26 cellular contexts compared by ENCODE assay signal in genomic region chr9:122307036-122307435, GRCh38. TPM values are rescaled to one million over a fixed set of nuclear protein-coding genes. Genes with fewer than 3 reads are reported as not detected.
A peak's percentile ranks its signal among the peaks of the same experiment; 100 is the strongest.
DNase-seq lines count a peak whose midpoint lies in the region; ATAC-seq and TF ChIP-seq lines count a peak whose summit lies in the region.
"Had no signal": no experiment of that assay in that cellular context is flagged by ENCODE, and none has a peak within 500 bp of the region (broad histone marks: within the 10 kb centered on the region; RNA-seq: fewer than 3 reads in every experiment).

No MANE protein-coding gene starts in this region.

- H3K27ac Mint-ChIP-seq in activated T-cell treated with anti-CD3 and anti-CD28 coated beads, Interleukin-2, amount 50 U/mL, for 24 hours, result peak overlapping the region; percentile 5
- H3K27ac Mint-ChIP-seq: CD8-positive, alpha-beta T cell; natural killer cell treated with Interleukin-12 subunit alpha and Interleukin-12 subunit beta and Interleukin-15 and Interleukin-18, amount 100 ng/mL, for 72 hours; T-helper 2 cell treated with Interferon-gamma antibody and Interleukin-4, amounts not matched to agents 5 μg/mL and 100 μg/mL, for 36 hours; type B pancreatic cell had no signal

- H2AK5ac ChIP-seq in mesendoderm (ENCODE audit: low read length), result no peak overlapping the region

- H3K36me3 Mint-ChIP-seq in activated T-cell treated with anti-CD3 and anti-CD28 coated beads, Interleukin-2, amount 50 U/mL, for 24 hours (ENCODE audit: low read depth), result peaks cover 86% of the 10 kb centered on the region

- no peak overlapping the region for H2BK120ac ChIP-seq in mesendoderm (ENCODE audit: low read depth, low read length)

- peak overlapping the region in 3 of 4 donors; percentile 2 to 35 (median 10) for H3K27ac ChIP-seq in gastroesophageal sphincter
- no peak overlapping the region for H3K27ac ChIP-seq in mesendoderm (ENCODE audit: low read depth, low read length)
- peak overlapping the region in 2 of 3 donors; percentile 41 to 43 for H3K27ac ChIP-seq in thyroid gland
- H3K27ac ChIP-seq in testis, result no peak overlapping the region
- H3K27ac ChIP-seq: 22Rv1, prostate gland, SK-N-MC, WERI-Rb-1 had no signal

- peaks cover 0 to 5% (median 0%) of the 10 kb centered on the region in 3 donors for H3K4me1 ChIP-seq in gastroesophageal sphincter
- H3K4me1 ChIP-seq in mesendoderm (ENCODE audit: control insufficient read depth, low read depth, low read length), result no peaks in the 10 kb centered on the region
- peaks cover 10 to 14% of the 10 kb centered on the region in 2 donors for H3K4me1 ChIP-seq in thyroid gland
- H3K4me1 ChIP-seq in testis, result no peaks in the 10 kb centered on the region
- H3K4me1 ChIP-seq: Peyer's patch, prostate gland had no signal

- no peak overlapping the region for H3K23ac ChIP-seq in mesendoderm (ENCODE audit: low read length)

- H3K27me3 Mint-ChIP-seq in activated T-cell treated with anti-CD3 and anti-CD28 coated beads, Interleukin-2, amount 50 U/mL, for 24 hours, result no peaks in the 10 kb centered on the region
- H3K27me3 Mint-ChIP-seq: natural killer cell treated with Interleukin-12 subunit alpha and Interleukin-12 subunit beta and Interleukin-15 and Interleukin-18, amount 100 ng/mL, for 72 hours; type B pancreatic cell had no signal

- no peak overlapping the region for H2BK15ac ChIP-seq in mesendoderm (replicated peaks; ENCODE audit: low read depth)

- no peaks in the 10 kb centered on the region for H3K9me3 Mint-ChIP-seq in activated T-cell treated with anti-CD3 and anti-CD28 coated beads, Interleukin-2, amount 50 U/mL, for 24 hours
- H3K9me3 Mint-ChIP-seq: CD8-positive, alpha-beta T cell; natural killer cell treated with Interleukin-12 subunit alpha and Interleukin-12 subunit beta and Interleukin-15 and Interleukin-18, amount 100 ng/mL, for 72 hours; T-helper 2 cell treated with Interferon-gamma antibody and Interleukin-4, amounts not matched to agents 5 μg/mL and 100 μg/mL, for 36 hours; type B pancreatic cell had no signal

- WGBS in gastroesophageal sphincter (ENCODE audit: low coverage in 1 of 2), 2 donors, result 40 to 79% methylated on average over 2 to 6 of the region's 6 CpGs
- WGBS in mesendoderm (ENCODE audit: extremely low coverage, insufficient coverage, low lambda C conversion rate), result no CpG with 5 or more reads among the region's 6 CpGs
- WGBS in thyroid gland, 2 donors, result 71 to 78% methylated on average over 6 of the region's 6 CpGs
- WGBS in testis, 2 donors, result 63% methylated on average over 5 to 6 of the region's 6 CpGs

- TF ChIP-seq POLR2A in gastroesophageal sphincter (IDR thresholded peaks at IDR 0.05) (no peak), thyroid gland (IDR thresholded peaks at IDR 0.05) (no peak), testis (IDR thresholded peaks at IDR 0.05) (no peak)

- no peak for DNase-seq in activated T-cell treated with anti-CD3 and anti-CD28 coated beads, Interleukin-2, amount 50 U/mL, for 24 hours
- DNase-seq in activated T-cell treated with anti-CD3 and anti-CD28 coated beads, Interleukin-2, amount 50 U/mL, for 1 hour, result no peak
- DNase-seq in mesendoderm, result peak; percentile 57
- peak in 1 of 2 donors; percentile 15 for DNase-seq in thyroid gland
- DNase-seq in testis, result no peak
- DNase-seq in GM19238 (ENCODE audit: insufficient read length, low spot score), result no peak
- DNase-seq: activated CD8-positive, alpha-beta memory T cell treated with anti-CD3 and anti-CD28 coated beads, Interleukin-2, amount 50 U/mL, for 48 hours; amygdala; CD8-positive, alpha-beta T cell; central memory CD4-positive, alpha-beta T cell; mammary epithelial cell; NCI-H1105; NCI-H2081; NK-92 treated with Interleukin-12 subunit alpha and Interleukin-12 subunit beta, amount 100 ng/mL, for 24 hours; Peyer's patch; stimulated activated CD4-positive, alpha-beta T cell treated with anti-CD3 and anti-CD28 coated beads, Interleukin-12 subunit alpha, Interleukin-12 subunit beta, amount 100 ng/mL, for 4 hours; stomach; WERI-Rb-1 had no signal

- no peaks in the 10 kb centered on the region for H3K79me1 ChIP-seq in mesendoderm (ENCODE audit: low read length)

- H3K36me3 ChIP-seq in gastroesophageal sphincter (peaks cover 0 to 69% of the 10 kb centered on the region in 2 donors), mesendoderm (ENCODE audit: control insufficient read depth, insufficient read depth, low read length) (no peaks in the 10 kb centered on the region), thyroid gland (peaks cover 0 to 3% of the 10 kb centered on the region in 2 donors), testis (ENCODE audit: low read depth, missing control alignments) (no peaks in the 10 kb centered on the region)
- H3K36me3 ChIP-seq: prostate gland had no signal

- no peaks in the 10 kb centered on the region for H3K9me3 ChIP-seq in gastroesophageal sphincter
- H3K9me3 ChIP-seq in thyroid gland, result no peaks in the 10 kb centered on the region
- no peaks in the 10 kb centered on the region for H3K9me3 ChIP-seq in testis
- H3K9me3 ChIP-seq: Peyer's patch, prostate gland, stomach had no signal

- ATAC-seq in gastroesophageal sphincter (peak; percentile 70), GM21515 (IDR thresholded peaks at IDR 0.05; ENCODE audit: unreplicated experiment) (no peak)
- ATAC-seq: CD8-positive, alpha-beta T cell; natural killer cell treated with Interleukin-12 subunit alpha and Interleukin-12 subunit beta and Interleukin-15 and Interleukin-18, amount 100 ng/mL, for 72 hours had no signal

- H3K56ac ChIP-seq in mesendoderm (ENCODE audit: low read length), result no peak overlapping the region

- TF ChIP-seq CTCF in gastroesophageal sphincter (IDR thresholded peaks at IDR 0.05) (no peak), thyroid gland (IDR thresholded peaks at IDR 0.05) (no peak), testis (IDR thresholded peaks at IDR 0.05) (no peak)

- no peak overlapping the region for H3K18ac ChIP-seq in mesendoderm (ENCODE audit: low read length)

- H4K8ac ChIP-seq in mesendoderm (ENCODE audit: low read depth, low read length), result no peak overlapping the region

- no peak for TF ChIP-seq EP300 in gastroesophageal sphincter (IDR thresholded peaks at IDR 0.05)

- H3K4ac ChIP-seq in mesendoderm (ENCODE audit: low read depth, low read length), result no peak overlapping the region

- H3K27me3 ChIP-seq in gastroesophageal sphincter (no peaks in the 10 kb centered on the region), mesendoderm (ENCODE audit: insufficient read depth, low read length, poor library complexity) (no peaks in the 10 kb centered on the region), thyroid gland (no peaks in the 10 kb centered on the region), testis (no peaks in the 10 kb centered on the region)
- H3K27me3 ChIP-seq: Peyer's patch, stomach had no signal

- H3K9ac ChIP-seq in mesendoderm (ENCODE audit: low read length), result no peak overlapping the region

- no peak overlapping the region for H3K4me2 ChIP-seq in mesendoderm (ENCODE audit: low read length)

- intact Hi-C loops in thyroid gland (cut with DNase I) (no loop called here), testis (cut with DNase I; ENCODE audit: low total_unique reads) (no loop called here)

- no peak overlapping the region for H3K4me3 Mint-ChIP-seq in activated T-cell treated with anti-CD3 and anti-CD28 coated beads, Interleukin-2, amount 50 U/mL, for 24 hours
- H3K4me3 Mint-ChIP-seq: CD8-positive, alpha-beta T cell; natural killer cell treated with Interleukin-12 subunit alpha and Interleukin-12 subunit beta and Interleukin-15 and Interleukin-18, amount 100 ng/mL, for 72 hours; T-helper 2 cell treated with Interferon-gamma antibody and Interleukin-4, amounts not matched to agents 5 μg/mL and 100 μg/mL, for 36 hours; type B pancreatic cell had no signal

- no peaks in the 10 kb centered on the region for H3K79me2 ChIP-seq in mesendoderm (ENCODE audit: control insufficient read depth, insufficient read depth, low read length)

- H3K4me3 ChIP-seq in gastroesophageal sphincter (no peak overlapping the region), mesendoderm (ENCODE audit: low read length) (no peak overlapping the region), thyroid gland (replicated peaks in 1 of 3) (no peak overlapping the region), testis (no peak overlapping the region)
- H3K4me3 ChIP-seq: Peyer's patch, prostate gland, SK-N-MC, stomach had no signal

- no peak overlapping the region for H2BK5ac ChIP-seq in mesendoderm (ENCODE audit: low read length)

- no peaks in the 10 kb centered on the region for H3K4me1 Mint-ChIP-seq in activated T-cell treated with anti-CD3 and anti-CD28 coated beads, Interleukin-2, amount 50 U/mL, for 24 hours (ENCODE audit: low read depth)

- H4K5ac ChIP-seq in mesendoderm (ENCODE audit: low read length), result no peak overlapping the region

RNA-seq across cellular contexts. Expression of gene MRRF, which starts 42.4 kb away (rescaled TPM):
- total RNA-seq in gastroesophageal sphincter, result 10 to 100 TPM; 24.1 to 38.0 (median 29.7) TPM
- polyA plus RNA-seq in mesendoderm (2013, experiment 1 of 2), result 40.9 TPM
- polyA plus RNA-seq in mesendoderm (2013, experiment 2 of 2), result 41.5 TPM
- total RNA-seq in thyroid gland, result 10 to 100 TPM; 40.9 to 56.0 (median 52.0) TPM
- total RNA-seq in testis, result 10 to 100 TPM; 45.5 to 54.1 TPM
- polyA plus RNA-seq in testis (ENCODE audit: insufficient read depth, low read depth, low replicate concordance), result 63.4 TPM

RNA-seq across cellular contexts. Expression of gene RBM18, which starts 42.4 kb away (rescaled TPM):
- total RNA-seq in gastroesophageal sphincter (10 to 100 TPM; 11.0 to 21.5 (median 18.1) TPM), thyroid gland (10 to 100 TPM; 12.1 to 15.2 (median 13.7) TPM), testis (10 to 100 TPM; 10.0 to 11.8 TPM)
- 12.4 TPM for polyA plus RNA-seq in mesendoderm (2013, experiment 1 of 2)
- 12.2 TPM for polyA plus RNA-seq in mesendoderm (2013, experiment 2 of 2)
- 22.1 TPM for polyA plus RNA-seq in testis (ENCODE audit: insufficient read depth, low read depth, low replicate concordance)

Comparison
In these comparisons a context has a peak if more than half of its experiments do, and no peak if none do; other contexts are left out.
1. H3K27ac ChIP-seq: peak in gastroesophageal sphincter (3 of 4) and thyroid gland (2 of 3); none in mesendoderm (single experiment) and testis (0 of 2).